Comparison of ENCODE assay signal across 19 cellular contexts in genomic region chr13:21152251-21152899, GRCh38.
"Had no signal": no experiment of that assay in that cellular context is flagged by ENCODE, and none has a peak within 500 bp of the region (broad histone marks: within the 10 kb centered on the region; RNA-seq: fewer than 3 reads in every experiment).

No MANE protein-coding gene starts in this region.

- H3K4me2 ChIP-seq: smooth muscle cell had no signal

- H3K4me1 ChIP-seq: sigmoid colon, stomach, suprapubic skin, tibial nerve had no signal

- H3K27me3 ChIP-seq: sigmoid colon, stomach, suprapubic skin, tibial nerve had no signal

- DNase-seq: activated CD4-positive, alpha-beta memory T cell treated with anti-CD3 and anti-CD28 coated beads, Interleukin-2, amount 10 ng/mL, durations not matched to agents 7 days and 5 days; activated CD4-positive, alpha-beta T cell treated with anti-CD3 and anti-CD28 coated beads for 4 hours; activated CD4-positive, CD25-positive, alpha-beta regulatory T cell; activated gamma-delta T cell; activated naive CD4-positive, alpha-beta T cell treated with anti-CD3 and anti-CD28 coated beads, Interleukin-2, amount 50 U/mL, for 16 hours; activated naive CD8-positive, alpha-beta T cell treated with anti-CD3 and anti-CD28 coated beads, Interleukin-2, amount 50 U/mL, for 24 hours; cerebellar nuclear complex; left cardiac atrium; sigmoid colon; stimulated activated CD4-positive, alpha-beta T cell treated with anti-CD3 and anti-CD28 coated beads, Interleukin-15, amount 100 ng/mL, for 24 hours; stomach; T1000 had no signal

- H3K9me3 ChIP-seq: sigmoid colon, stomach, suprapubic skin, tibial nerve had no signal

- FAIRE-seq: endometrium, islet of Langerhans, urothelium cell line had no signal

- ATAC-seq: activated naive CD8-positive, alpha-beta T cell treated with anti-CD3 and anti-CD28 coated beads, Interleukin-2, amount 50 U/mL, for 24 hours; left cardiac atrium; stimulated activated memory B cell treated with anti-CD40 and anti-IgM and Interleukin-4, amounts not matched to agents 10 μg/mL and 1 μg/mL and 100 μg/mL, for 72 hours had no signal

- H3K27ac ChIP-seq: sigmoid colon, stomach, suprapubic skin, tibial nerve had no signal

- H3K4me3 ChIP-seq: sigmoid colon, smooth muscle cell, stomach, suprapubic skin, tibial nerve had no signal
